In genomic region chr10:77898323-77899079, GRCh38 we compare ENCODE assay signal across 8 cellular contexts. TPM values are rescaled to one million over a fixed set of nuclear protein-coding genes. Genes with fewer than 3 reads are reported as not detected.
DNase-seq lines count a peak whose midpoint lies in the region; ATAC-seq and TF ChIP-seq lines count a peak whose summit lies in the region.

No MANE protein-coding gene starts in this region.

- TF ChIP-seq CTCF in sigmoid colon (IDR thresholded peaks at IDR 0.05): no peak

- no peak for TF ChIP-seq EP300 in sigmoid colon (IDR thresholded peaks at IDR 0.05)

- 31 to 35% methylated on average over 19 of the region's 19 CpGs for WGBS in esophagus, 2 donors
- WGBS in sigmoid colon, 2 donors: 46 to 59% methylated on average over 19 of the region's 19 CpGs

- H3K36me3 ChIP-seq in esophagus (ENCODE audit: control insufficient read depth in 2 of 2, insufficient read depth in 2 of 2, low read length in 1 of 2) (no peaks in the 10 kb centered on the region), sigmoid colon (no peaks in the 10 kb centered on the region)

- H3K9me3 ChIP-seq in esophagus (ENCODE audit: control insufficient read depth in 2 of 2, insufficient read depth in 1 of 2, low read depth in 1 of 2, low read length in 1 of 2) (no peaks in the 10 kb centered on the region), sigmoid colon (no peaks in the 10 kb centered on the region)

- DNase-seq in NCI-H510A treated with DMSO at 0.1 percent for 48 hours (lab: John Stamatoyannopoulos, UW) (peak; percentile 94), sigmoid colon (no peak), GOT3 (lab: John Stamatoyannopoulos, UW) (no peak), epidermal melanocyte (ENCODE audit: insufficient read length, low spot score) (no peak)
- DNase-seq in activated CD4-positive, alpha-beta T cell treated with anti-CD3 and anti-CD28 coated beads for 1 hour: no peak

- intact Hi-C loops in sigmoid colon (cut with DNase I): no loop called here

- H3K4me1 ChIP-seq in esophagus (ENCODE audit: control insufficient read depth in 2 of 2, insufficient read depth in 2 of 2, low read length in 1 of 2) (peaks cover 21 to 39% of the 10 kb centered on the region in 2 donors), sigmoid colon (peaks cover 0 to 79% (median 62%) of the 10 kb centered on the region in 4 donors)

- H3K27me3 ChIP-seq in esophagus (ENCODE audit: control insufficient read depth in 1 of 2, insufficient read depth in 2 of 2, low read length in 2 of 2) (no peaks in the 10 kb centered on the region), sigmoid colon (no peaks in the 10 kb centered on the region)

- TF ChIP-seq POLR2A in sigmoid colon (IDR thresholded peaks at IDR 0.05): no peak

- ATAC-seq in GM18511 (IDR thresholded peaks at IDR 0.05; ENCODE audit: unreplicated experiment): peak; percentile 71
- no peak for ATAC-seq in HG02763 (IDR thresholded peaks at IDR 0.05; ENCODE audit: unreplicated experiment)

- no peak overlapping the region for H3K4me3 ChIP-seq in esophagus (ENCODE audit: low read depth in 1 of 2, low read length in 2 of 2)
- H3K4me3 ChIP-seq in sigmoid colon: no peak overlapping the region

- peak overlapping the region; percentile 88 to 96 for H3K27ac ChIP-seq in esophagus (ENCODE audit: low read depth in 2 of 2, low read length in 1 of 2)
- peak overlapping the region; percentile 27 to 53 (median 40) for H3K27ac ChIP-seq in sigmoid colon

RNA-seq across cellular contexts. Expression of gene DLG5, which starts 28.1 kb away (rescaled TPM):
- polyA plus RNA-seq in esophagus: 10 to 100 TPM; 13.9 to 17.4 TPM
- total RNA-seq in sigmoid colon: 10 to 100 TPM; 41.0 to 78.1 (median 49.4) TPM
- 10 to 100 TPM in 1 of 3 donors, 1 to 10 TPM in 2; 6.0 to 20.3 (median 7.2) TPM for polyA plus RNA-seq in sigmoid colon
